Comparison of ENCODE assay signal across 1 cellular context in the genomic region with DNA sequence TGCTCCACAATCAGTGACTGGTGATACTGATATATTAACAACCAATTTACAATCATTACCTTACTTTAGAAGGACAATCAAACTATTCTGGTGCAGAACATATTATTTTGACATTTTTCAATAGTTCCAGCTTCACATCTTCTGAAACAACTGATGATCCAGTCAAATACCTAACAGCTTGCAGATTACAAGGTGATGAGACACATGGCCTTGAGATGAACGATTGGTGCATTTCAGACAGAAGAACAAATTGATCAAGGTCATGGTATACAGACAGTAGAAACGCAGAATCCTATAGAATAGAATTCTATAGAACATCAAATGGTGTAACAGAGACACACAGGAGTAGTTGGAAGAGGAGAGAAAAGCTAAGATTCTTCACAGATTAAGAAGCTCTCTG.
TF ChIP-seq lines count a peak whose summit lies in the region.

No MANE protein-coding gene starts in this region.

TF ChIP-seq in HCT116, 20 proteins besides CTCF, POLR2A, EP300 and RAD21 (continued from another document):
- TF ChIP-seq EZH2 (IDR thresholded peaks at IDR 0.05) (no peak), CBX3 (IDR thresholded peaks at IDR 0.05; ENCODE audit: low read depth) (0 out of 2 replicates have a peak, but pooled peaks have one; percentile 6), ELF1 (IDR thresholded peaks at IDR 0.05; ENCODE audit: borderline replicate concordance, low read depth) (peak; percentile 6; the same call in 1 of the 2 replicates)
- TF ChIP-seq, protein P1, sequence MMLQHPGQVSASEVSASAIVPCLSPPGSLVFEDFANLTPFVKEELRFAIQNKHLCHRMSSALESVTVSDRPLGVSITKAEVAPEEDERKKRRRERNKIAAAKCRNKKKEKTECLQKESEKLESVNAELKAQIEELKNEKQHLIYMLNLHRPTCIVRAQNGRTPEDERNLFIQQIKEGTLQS (IDR thresholded peaks at IDR 0.05), result no peak
TF ChIP-seq in HCT116: peak in this region for 3.
